In the genomic region with DNA sequence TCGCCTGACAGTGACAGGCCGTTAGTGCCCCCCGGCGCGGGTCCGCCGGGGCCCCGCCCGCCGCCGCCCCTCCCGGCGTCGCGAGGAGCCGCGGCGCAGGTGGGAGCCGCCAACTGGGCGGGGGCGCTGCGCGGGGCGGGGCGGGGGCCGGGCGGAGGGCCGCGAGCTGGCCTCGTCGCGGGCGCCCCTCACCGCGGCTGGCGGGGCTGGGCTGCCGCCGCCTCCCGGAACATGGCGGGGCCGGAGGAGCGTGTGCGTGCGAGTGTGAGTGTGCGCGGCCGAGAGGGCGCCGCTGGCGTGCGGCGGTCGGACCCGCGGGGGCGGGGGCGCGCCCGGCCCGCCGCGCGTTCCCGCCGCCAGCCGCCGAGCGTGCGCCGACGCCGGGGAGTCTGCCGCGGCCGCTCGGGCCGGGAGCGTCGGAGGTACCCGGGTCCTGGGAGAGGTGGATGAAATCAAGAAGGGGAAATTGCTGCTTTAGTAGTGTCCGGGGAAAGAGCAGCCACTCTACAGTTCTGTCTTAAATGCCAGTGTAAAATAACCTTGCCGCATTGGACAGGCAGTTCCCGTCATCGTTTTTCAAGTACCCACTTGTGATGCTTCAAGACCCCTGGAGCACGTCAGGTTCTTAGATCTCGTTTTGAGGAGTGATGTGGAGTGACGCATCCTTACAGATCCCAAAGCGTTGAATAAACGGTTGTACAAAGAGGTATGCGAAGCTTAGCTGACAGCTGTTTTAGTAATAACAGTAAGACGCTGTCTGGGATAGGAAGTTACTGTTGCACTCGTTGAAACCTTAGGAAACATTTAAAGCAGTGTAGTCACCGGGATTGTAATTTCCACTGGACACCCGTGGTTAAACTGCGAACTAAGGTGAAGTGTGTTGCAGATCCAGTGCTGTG, we compare ENCODE assay signal across 8 cellular contexts. TPM values are rescaled to one million over a fixed set of nuclear protein-coding genes. Genes with fewer than 3 reads are reported as not detected.
A peak's percentile ranks its signal among the peaks of the same experiment; 100 is the strongest.
DNase-seq lines count a peak whose midpoint lies in the region; ATAC-seq and TF ChIP-seq lines count a peak whose summit lies in the region.

No MANE protein-coding gene starts in this region.

- peak overlapping the region; percentile 97 for H3K4me3 Mint-ChIP-seq in activated CD8-positive, alpha-beta T cell treated with anti-CD3 and anti-CD28 coated beads for 36 hours

- H4K91ac ChIP-seq in mesenchymal stem cell (ENCODE audit: low read length) = peak overlapping the region; percentile 99

- H3K9me3 ChIP-seq in mesenchymal stem cell (ENCODE audit: control insufficient read depth, low read length) = no peaks in the 10 kb centered on the region

- peak overlapping the region; percentile 99 for H2BK15ac ChIP-seq in mesenchymal stem cell (ENCODE audit: low read depth, poor library complexity, severe bottlenecking)

- peak overlapping the region; percentile 96 to 100 for H3K18ac ChIP-seq in mesenchymal stem cell (ENCODE audit: low read depth in 1 of 2, low read length in 2 of 2)

- H3K23ac ChIP-seq in mesenchymal stem cell (ENCODE audit: low read length in 2 of 2) = peak overlapping the region in 1 of 2 experiments; percentile 94

- ATAC-seq in HG03432 (IDR thresholded peaks at IDR 0.05; ENCODE audit: unreplicated experiment) = peak; percentile 48
- peak; percentile 34 for ATAC-seq in activated CD8-positive, alpha-beta T cell treated with anti-CD3 and anti-CD28 coated beads for 36 hours

- H2BK120ac ChIP-seq in mesenchymal stem cell (ENCODE audit: low read depth, low read length) = peak overlapping the region; percentile 77

- peaks cover 51% of the 10 kb centered on the region for H3K36me3 Mint-ChIP-seq in activated CD8-positive, alpha-beta T cell treated with anti-CD3 and anti-CD28 coated beads for 36 hours (ENCODE audit: low read depth)

- H3K4me2 ChIP-seq in mesenchymal stem cell (ENCODE audit: low read length, poor library complexity, severe bottlenecking) = peak overlapping the region; percentile 87

- peak overlapping the region; percentile 81 to 86 for H3K4ac ChIP-seq in mesenchymal stem cell (ENCODE audit: low read depth in 1 of 2, low read length in 2 of 2)

- H3K9me3 Mint-ChIP-seq in activated CD8-positive, alpha-beta T cell treated with anti-CD3 and anti-CD28 coated beads for 36 hours = no peaks in the 10 kb centered on the region

- H3K27me3 Mint-ChIP-seq in activated CD8-positive, alpha-beta T cell treated with anti-CD3 and anti-CD28 coated beads for 36 hours = no peaks in the 10 kb centered on the region

- H3K79me1 ChIP-seq in mesenchymal stem cell (replicated peaks; ENCODE audit: low read length, poor library complexity, severe bottlenecking) = no peaks in the 10 kb centered on the region

- DNase-seq in BJ (ENCODE audit: low read depth) (no peak), GM19238 (ENCODE audit: insufficient read length, low spot score) (peak; percentile 62), NCI-H69 (lab: John Stamatoyannopoulos, UW) (peak; percentile 98), mesenchymal stem cell (peak; percentile 97)
- DNase-seq in activated CD8-positive, alpha-beta T cell treated with anti-CD3 and anti-CD28 coated beads for 36 hours = peak; percentile 70
- peak; percentile 65 for DNase-seq in effector CD8-positive, alpha-beta T cell (lab: John Stamatoyannopoulos, UW)
- DNase-seq in stimulated activated CD8-positive, alpha-beta memory T cell treated with anti-CD3 and anti-CD28 coated beads, Interleukin-15, amount 100 ng/mL, for 24 hours (ENCODE audit: low read depth) = peak; percentile 36

- H3K27me3 ChIP-seq in BJ (ENCODE audit: control insufficient read depth, insufficient read depth, low read length) = no peaks in the 10 kb centered on the region
- no peaks in the 10 kb centered on the region for H3K27me3 ChIP-seq in mesenchymal stem cell (ENCODE audit: control insufficient read depth in 1 of 2, insufficient read depth in 1 of 2, low read length in 2 of 2)

- peak overlapping the region in 1 of 2 experiments; percentile 98 for H3K14ac ChIP-seq in mesenchymal stem cell (ENCODE audit: low read length in 2 of 2)

- H3K9ac ChIP-seq in mesenchymal stem cell (ENCODE audit: low read length) = peak overlapping the region; percentile 100

- CTCF ChIA-PET in BJ (lab: Yijun Ruan, JAX) = interaction anchor here (1.1 to 2.1 kb wide), 6 partner anchors 10 to 379 kb away, joined by 3 to 9 read pairs (median 3); no protein-coding TSS in a partner anchor
- CTCF ChIA-PET in activated CD8-positive, alpha-beta T cell treated with anti-CD3 and anti-CD28 coated beads for 36 hours (lab: Charles Lee) = interaction anchor here (0.8 to 7.7 kb wide), 7 partner anchors 9 to 64 kb away, joined by 3 to 48 read pairs (median 7); a partner anchor contains a TSS

- peaks cover 12% of the 10 kb centered on the region for H3K4me1 ChIP-seq in mesenchymal stem cell (ENCODE audit: control insufficient read depth, insufficient read depth, low read depth, low read length)

- TF ChIP-seq CTCF in BJ (IDR thresholded peaks at IDR 0.05; ENCODE audit: insufficient read depth, low read depth, low read length) = no peak
- TF ChIP-seq CTCF in activated CD8-positive, alpha-beta T cell treated with anti-CD3 and anti-CD28 coated beads for 36 hours (IDR thresholded peaks at IDR 0.05) = no peak

- peak overlapping the region; percentile 47 for H3K27ac ChIP-seq in mesenchymal stem cell (ENCODE audit: low read length, poor library complexity, severe bottlenecking)

- POLR2A ChIA-PET in BJ (lab: Charles Lee) = no interaction called here
- POLR2A ChIA-PET in activated CD8-positive, alpha-beta T cell treated with anti-CD3 and anti-CD28 coated beads for 36 hours (lab: Charles Lee) = interaction anchor here (0.6 to 13.6 kb wide), 17 partner anchors 10 to 105 kb away, joined by 3 to 278 read pairs (median 7); a partner anchor contains a TSS

- intact Hi-C loops in activated CD8-positive, alpha-beta T cell treated with anti-CD3 and anti-CD28 coated beads for 36 hours (cut with micrococcal nuclease) = loop anchor here (2.0 to 5.0 kb wide), 3 partner anchors 19 to 55 kb away; a partner anchor contains a TSS

- peak overlapping the region; percentile 98 for H3K4me3 ChIP-seq in BJ (ENCODE audit: low read depth, low read length)
- peak overlapping the region; percentile 98 to 99 for H3K4me3 ChIP-seq in mesenchymal stem cell (ENCODE audit: insufficient read depth in 1 of 2, low read depth in 1 of 2, low read length in 2 of 2)

- peak overlapping the region; percentile 91 for H2AFZ ChIP-seq in mesenchymal stem cell (ENCODE audit: low read depth, low read length)

- H4K8ac ChIP-seq in mesenchymal stem cell (ENCODE audit: low read length) = peak overlapping the region; percentile 98

- H2BK12ac ChIP-seq in mesenchymal stem cell (ENCODE audit: low read length in 2 of 2) = no peak overlapping the region

- H3K27ac Mint-ChIP-seq in activated CD8-positive, alpha-beta T cell treated with anti-CD3 and anti-CD28 coated beads for 36 hours = peak overlapping the region; percentile 95

- H2AK5ac ChIP-seq in mesenchymal stem cell (ENCODE audit: low read length, severe bottlenecking) = no peak overlapping the region

- H3K36me3 ChIP-seq in BJ (ENCODE audit: control insufficient read depth, insufficient read depth, low read length) = peaks cover 2% of the 10 kb centered on the region
- peaks cover 3 to 33% of the 10 kb centered on the region in 2 experiments for H3K36me3 ChIP-seq in mesenchymal stem cell (ENCODE audit: control insufficient read depth in 1 of 2, insufficient read depth in 2 of 2, low read depth in 1 of 2, low read length in 2 of 2)

- peak overlapping the region; percentile 98 for H2BK5ac ChIP-seq in mesenchymal stem cell (ENCODE audit: low read depth, low read length, poor library complexity, severe bottlenecking)

- 1% methylated on average over 41 of the region's 95 CpGs for WGBS in mesenchymal stem cell

- peaks cover 54% of the 10 kb centered on the region for H3K4me1 Mint-ChIP-seq in activated CD8-positive, alpha-beta T cell treated with anti-CD3 and anti-CD28 coated beads for 36 hours (ENCODE audit: low read depth)

RNA-seq across cellular contexts. Expression of a gene that starts 0.8 kb away (rescaled TPM):
- polyA plus RNA-seq in BJ (2011; rRNA removed) = 3.0 and 5.2 TPM in 2 replicates
- 18.6 and 19.4 TPM in 2 replicates for polyA minus RNA-seq in BJ (2011; rRNA and poly(A)+ RNA removed)
- 10 to 100 TPM; 62.5 to 68.4 TPM for total RNA-seq in activated CD8-positive, alpha-beta T cell treated with anti-CD3 and anti-CD28 coated beads for 36 hours
- polyA plus RNA-seq in mesenchymal stem cell (2013, experiment 1 of 2) = 41.3 TPM
- polyA plus RNA-seq in mesenchymal stem cell (2013, experiment 2 of 2) = 40.2 TPM

RNA-seq across cellular contexts. Expression of a gene that starts 34.9 kb away (rescaled TPM):
- 70.0 and 124 TPM in 2 replicates for polyA plus RNA-seq in BJ (2011; rRNA removed)
- polyA minus RNA-seq in BJ (2011; rRNA and poly(A)+ RNA removed) = 12.1 and 13.5 TPM in 2 replicates
- 100 to 1,000 TPM; 324 to 332 TPM for total RNA-seq in activated CD8-positive, alpha-beta T cell treated with anti-CD3 and anti-CD28 coated beads for 36 hours
- polyA plus RNA-seq in mesenchymal stem cell (2013, experiment 1 of 2) = 241 TPM
- 246 TPM for polyA plus RNA-seq in mesenchymal stem cell (2013, experiment 2 of 2)
